ENCODE assay signal across 7 cellular contexts in genomic region chr4:185811509-185812364, GRCh38. TPM values are rescaled to one million over a fixed set of nuclear protein-coding genes. Genes with fewer than 3 reads are reported as not detected.
DNase-seq lines count a peak whose midpoint lies in the region; ATAC-seq and TF ChIP-seq lines count a peak whose summit lies in the region.

A gene with protein sequence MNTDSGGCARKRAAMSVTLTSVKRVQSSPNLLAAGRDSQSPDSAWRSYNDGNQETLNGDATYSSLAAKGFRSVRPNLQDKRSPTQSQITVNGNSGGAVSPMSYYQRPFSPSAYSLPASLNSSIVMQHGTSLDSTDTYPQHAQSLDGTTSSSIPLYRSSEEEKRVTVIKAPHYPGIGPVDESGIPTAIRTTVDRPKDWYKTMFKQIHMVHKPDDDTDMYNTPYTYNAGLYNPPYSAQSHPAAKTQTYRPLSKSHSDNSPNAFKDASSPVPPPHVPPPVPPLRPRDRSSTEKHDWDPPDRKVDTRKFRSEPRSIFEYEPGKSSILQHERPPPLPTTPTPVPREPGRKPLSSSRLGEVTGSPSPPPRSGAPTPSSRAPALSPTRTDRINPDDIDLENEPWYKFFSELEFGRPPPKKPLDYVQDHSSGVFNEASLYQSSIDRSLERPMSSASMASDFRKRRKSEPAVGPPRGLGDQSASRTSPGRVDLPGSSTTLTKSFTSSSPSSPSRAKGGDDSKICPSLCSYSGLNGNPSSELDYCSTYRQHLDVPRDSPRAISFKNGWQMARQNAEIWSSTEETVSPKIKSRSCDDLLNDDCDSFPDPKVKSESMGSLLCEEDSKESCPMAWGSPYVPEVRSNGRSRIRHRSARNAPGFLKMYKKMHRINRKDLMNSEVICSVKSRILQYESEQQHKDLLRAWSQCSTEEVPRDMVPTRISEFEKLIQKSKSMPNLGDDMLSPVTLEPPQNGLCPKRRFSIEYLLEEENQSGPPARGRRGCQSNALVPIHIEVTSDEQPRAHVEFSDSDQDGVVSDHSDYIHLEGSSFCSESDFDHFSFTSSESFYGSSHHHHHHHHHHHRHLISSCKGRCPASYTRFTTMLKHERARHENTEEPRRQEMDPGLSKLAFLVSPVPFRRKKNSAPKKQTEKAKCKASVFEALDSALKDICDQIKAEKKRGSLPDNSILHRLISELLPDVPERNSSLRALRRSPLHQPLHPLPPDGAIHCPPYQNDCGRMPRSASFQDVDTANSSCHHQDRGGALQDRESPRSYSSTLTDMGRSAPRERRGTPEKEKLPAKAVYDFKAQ (N-terminal part only) (minus strand): TSS chr4:185812194. CDS start chr4:185690571, 121,623 bp downstream.

- no peak for TF ChIP-seq CTCF in left lung (IDR thresholded peaks at IDR 0.05)

- ATAC-seq in GM18907 (IDR thresholded peaks at IDR 0.05; ENCODE audit: unreplicated experiment): peak; percentile 85
- ATAC-seq in HG02981 (IDR thresholded peaks at IDR 0.05; ENCODE audit: unreplicated experiment): peak; percentile 82
- ATAC-seq in left lung: peak; percentile 86

- intact Hi-C loops in left lung (cut with DNase I): no loop called here

- H3K36me3 ChIP-seq in left lung: no peaks in the 10 kb centered on the region

- peak; percentile 61 for DNase-seq in NCI-H2196 (lab: John Stamatoyannopoulos, UW; ENCODE audit: unreplicated experiment)
- peak; percentile 4 to 59 for DNase-seq in cerebellar nuclear complex (lab: John Stamatoyannopoulos, UW)
- DNase-seq in left lung: peak; percentile 47 to 80
- DNase-seq in GOT3 (lab: John Stamatoyannopoulos, UW): no peak

- H3K4me3 ChIP-seq in left lung: peak within 1 kb of the TSS; percentile 19 to 32

- no peaks in the 10 kb centered on the region for H3K4me1 ChIP-seq in left lung

- peak within 1 kb of the TSS; percentile 71 for H3K27ac ChIP-seq in left lung
- peak within 1 kb of the TSS; percentile 63 for H3K27ac ChIP-seq in temporal lobe (ENCODE audit: low read depth, low read length)

- H3K9me3 ChIP-seq in left lung: no peaks in the 10 kb centered on the region

- H3K27me3 ChIP-seq in left lung: no peaks in the 10 kb centered on the region

RNA-seq across cellular contexts. Expression of the gene that starts here (rescaled TPM):
- 10 to 100 TPM; 36.5 to 50.8 TPM for total RNA-seq in left lung
- 70.8 TPM for total RNA-seq in temporal lobe
